12 cellular contexts compared by ENCODE assay signal in the genomic region with DNA sequence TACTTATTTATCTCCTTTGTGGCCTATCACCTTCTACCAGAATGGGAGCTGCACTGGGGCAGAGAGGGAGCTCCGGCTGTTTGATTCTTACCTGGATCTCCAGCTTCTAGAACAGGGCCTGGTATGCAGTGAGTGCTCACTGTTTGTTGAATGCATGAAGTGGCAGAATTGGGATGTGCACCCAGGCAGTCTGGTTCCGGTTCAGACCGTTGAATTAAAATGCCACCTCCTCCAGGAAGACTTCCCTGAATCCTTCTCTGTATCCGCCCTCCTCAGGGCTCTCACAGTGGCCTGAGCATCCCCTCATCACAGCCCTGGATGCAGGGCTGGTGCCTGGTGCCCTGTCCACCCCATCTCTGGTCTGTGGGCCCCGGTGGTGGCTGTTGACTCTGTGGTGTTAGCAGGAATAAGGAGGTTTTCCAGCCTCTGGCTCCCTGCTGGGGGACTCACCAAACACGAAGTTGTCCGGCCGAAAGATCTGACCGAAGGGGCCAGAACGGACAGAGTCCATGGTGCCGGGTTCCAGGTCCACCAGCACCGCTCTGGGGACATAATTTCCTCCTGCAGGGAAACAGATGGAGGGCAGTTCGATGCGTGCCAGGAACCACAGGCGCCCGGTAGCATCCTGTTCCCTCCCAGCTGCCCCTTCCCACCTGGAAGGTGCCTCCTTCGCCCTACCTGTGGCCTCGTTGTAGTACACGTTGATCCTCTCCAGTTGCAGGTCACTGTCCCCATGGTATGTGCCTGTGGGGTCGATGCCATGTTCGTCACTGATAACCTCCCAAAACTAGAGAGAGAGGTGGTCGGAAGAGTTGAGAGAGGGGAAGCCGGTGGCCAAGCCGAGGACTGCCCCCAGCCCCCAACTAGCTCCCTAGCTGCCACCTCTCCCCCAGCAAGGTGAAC. TPM values are rescaled to one million over a fixed set of nuclear protein-coding genes. Genes with fewer than 3 reads are reported as not detected.
DNase-seq lines count a peak whose midpoint lies in the region; ATAC-seq and TF ChIP-seq lines count a peak whose summit lies in the region.
"Had no signal": no experiment of that assay in that cellular context is flagged by ENCODE, and none has a peak within 500 bp of the region (broad histone marks: within the 10 kb centered on the region; RNA-seq: fewer than 3 reads in every experiment).

No MANE protein-coding gene starts in this region.

- H3K27ac ChIP-seq in stomach = no peak overlapping the region

- TF ChIP-seq CTCF in stomach (IDR thresholded peaks at IDR 0.05) = no peak

- no peaks in the 10 kb centered on the region for H3K36me3 Mint-ChIP-seq in activated naive CD4-positive, alpha-beta T cell treated with anti-CD3 and anti-CD28 coated beads, Interleukin-2, amount 10 ng/mL, durations not matched to agents 7 days and 5 days
- no peaks in the 10 kb centered on the region for H3K36me3 Mint-ChIP-seq in activated CD4-positive, alpha-beta memory T cell treated with anti-CD3 and anti-CD28 coated beads, Interleukin-2, amount 10 ng/mL, durations not matched to agents 7 days and 5 days (ENCODE audit: low read depth)

- peaks cover 17 to 59% (median 27%) of the 10 kb centered on the region in 3 donors for H3K27me3 ChIP-seq in stomach

- H3K4me3 ChIP-seq in iPS-11a (ENCODE audit: low read depth, low read length) (peak overlapping the region; percentile 41), stomach (peak overlapping the region in 3 of 4 donors; percentile 43 to 54 (median 48))

- ATAC-seq in GM18907 (IDR thresholded peaks at IDR 0.05; ENCODE audit: unreplicated experiment) (no peak), HG03571 (IDR thresholded peaks at IDR 0.05; ENCODE audit: unreplicated experiment) (no peak)

- peaks cover 55% of the 10 kb centered on the region for H3K27me3 Mint-ChIP-seq in activated naive CD4-positive, alpha-beta T cell treated with anti-CD3 and anti-CD28 coated beads, Interleukin-2, amount 10 ng/mL, durations not matched to agents 7 days and 5 days
- peaks cover 15% of the 10 kb centered on the region for H3K27me3 Mint-ChIP-seq in activated CD4-positive, alpha-beta memory T cell treated with anti-CD3 and anti-CD28 coated beads, Interleukin-2, amount 10 ng/mL, durations not matched to agents 7 days and 5 days

- POLR2A ChIA-PET in activated CD4-positive, alpha-beta memory T cell treated with anti-CD3 and anti-CD28 coated beads, Interleukin-2, amount 10 ng/mL, durations not matched to agents 7 days and 5 days (lab: Charles Lee) = interaction anchor here (4.3 kb wide), 1 partner anchor 20 kb away, joined by 23 read pairs; the partner anchor contains the start of gene DENND1C

- H3K4me3 Mint-ChIP-seq in activated naive CD4-positive, alpha-beta T cell treated with anti-CD3 and anti-CD28 coated beads, Interleukin-2, amount 10 ng/mL, durations not matched to agents 7 days and 5 days = peak overlapping the region; percentile 61
- H3K4me3 Mint-ChIP-seq in activated CD4-positive, alpha-beta memory T cell treated with anti-CD3 and anti-CD28 coated beads, Interleukin-2, amount 10 ng/mL, durations not matched to agents 7 days and 5 days = peak overlapping the region; percentile 58

- CTCF ChIA-PET in activated naive CD4-positive, alpha-beta T cell treated with anti-CD3 and anti-CD28 coated beads, Interleukin-2, amount 10 ng/mL, durations not matched to agents 7 days and 5 days (lab: Charles Lee) = interaction anchor here (0.6 kb wide), 1 partner anchor 442 kb away, joined by 3 read pairs; no protein-coding TSS in a partner anchor
- CTCF ChIA-PET in activated CD4-positive, alpha-beta memory T cell treated with anti-CD3 and anti-CD28 coated beads, Interleukin-2, amount 10 ng/mL, durations not matched to agents 7 days and 5 days (lab: Charles Lee) = interaction anchor here (1.4 kb wide), 1 partner anchor 20 kb away, joined by 4 read pairs; the partner anchor contains the start of gene DENND1C

- intact Hi-C loops in stomach (cut with DNase I; ENCODE audit: low total_unique reads) = no loop called here

- TF ChIP-seq POLR2A in stomach (IDR thresholded peaks at IDR 0.05) = no peak

- H3K27ac Mint-ChIP-seq in activated naive CD4-positive, alpha-beta T cell treated with anti-CD3 and anti-CD28 coated beads, Interleukin-2, amount 10 ng/mL, durations not matched to agents 7 days and 5 days = no peak overlapping the region
- H3K27ac Mint-ChIP-seq in activated CD4-positive, alpha-beta memory T cell treated with anti-CD3 and anti-CD28 coated beads, Interleukin-2, amount 10 ng/mL, durations not matched to agents 7 days and 5 days = no peak overlapping the region

- H3K9me3 Mint-ChIP-seq in activated naive CD4-positive, alpha-beta T cell treated with anti-CD3 and anti-CD28 coated beads, Interleukin-2, amount 10 ng/mL, durations not matched to agents 7 days and 5 days = no peaks in the 10 kb centered on the region
- H3K9me3 Mint-ChIP-seq in activated CD4-positive, alpha-beta memory T cell treated with anti-CD3 and anti-CD28 coated beads, Interleukin-2, amount 10 ng/mL, durations not matched to agents 7 days and 5 days = no peaks in the 10 kb centered on the region

- TF ChIP-seq EP300 in stomach (IDR thresholded peaks at IDR 0.05) = no peak

- H3K36me3 ChIP-seq in stomach = no peaks in the 10 kb centered on the region

- WGBS in stomach, 5 donors = 58 to 65% (median 61%) methylated on average over 23 to 24 of the region's 24 CpGs

- H3K4me1 Mint-ChIP-seq in activated naive CD4-positive, alpha-beta T cell treated with anti-CD3 and anti-CD28 coated beads, Interleukin-2, amount 10 ng/mL, durations not matched to agents 7 days and 5 days = peaks cover 28% of the 10 kb centered on the region
- H3K4me1 Mint-ChIP-seq in activated CD4-positive, alpha-beta memory T cell treated with anti-CD3 and anti-CD28 coated beads, Interleukin-2, amount 10 ng/mL, durations not matched to agents 7 days and 5 days = peaks cover 34% of the 10 kb centered on the region

- peaks cover 9 to 13% (median 13%) of the 10 kb centered on the region in 4 donors for H3K4me1 ChIP-seq in stomach

- no peak for DNase-seq in activated naive CD4-positive, alpha-beta T cell treated with anti-CD3 and anti-CD28 coated beads, Interleukin-2, amount 10 ng/mL, durations not matched to agents 7 days and 5 days
- DNase-seq in activated naive CD4-positive, alpha-beta T cell treated with anti-CD3 and anti-CD28 coated beads, Interleukin-2, amount 50 U/mL, for 16 hours = no peak
- no peak for DNase-seq in activated CD4-positive, alpha-beta memory T cell treated with anti-CD3 and anti-CD28 coated beads, Interleukin-2, amount 10 ng/mL, durations not matched to agents 7 days and 5 days
- DNase-seq in stomach (no peak), DMS153 treated with DMSO at 0.1 percent for 48 hours (lab: John Stamatoyannopoulos, UW; ENCODE audit: unreplicated experiment) (no peak)
- DNase-seq: AML-193, NCI-H2107 had no signal

- H3K9me3 ChIP-seq in stomach = no peaks in the 10 kb centered on the region
- H3K9me3 ChIP-seq: SK-N-SH had no signal

RNA-seq across cellular contexts. Expression of gene TUBB4A, which starts 1.0 kb away (rescaled TPM):
- total RNA-seq in activated CD4-positive, alpha-beta memory T cell treated with anti-CD3 and anti-CD28 coated beads, Interleukin-2, amount 10 ng/mL, durations not matched to agents 7 days and 5 days = 1 to 10 TPM; 2.5 to 3.0 TPM
- total RNA-seq in stomach = 1 to 10 TPM in 2 of 5 donors, under 1 TPM in 1, not detected in 2; 0.89 to 3.9 (median 1.1) TPM
- under 1 TPM in 2 of 3 donors, not detected in 1; 0.76 to 0.85 TPM for polyA plus RNA-seq in stomach

RNA-seq across cellular contexts. Expression of gene DENND1C, which starts 19.5 kb away (rescaled TPM):
- total RNA-seq in activated CD4-positive, alpha-beta memory T cell treated with anti-CD3 and anti-CD28 coated beads, Interleukin-2, amount 10 ng/mL, durations not matched to agents 7 days and 5 days = 100 to 1,000 TPM in 1 of 2 experiments, 10 to 100 TPM in 1; 97.2 to 101 TPM
- 10 to 100 TPM in 1 of 5 donors, 1 to 10 TPM in 2, under 1 TPM in 2; 0.45 to 15.2 (median 1.1) TPM for total RNA-seq in stomach
- polyA plus RNA-seq in stomach = 1 to 10 TPM; 2.5 to 3.1 (median 2.9) TPM

RNA-seq across cellular contexts. Expression of gene TNFSF9, which starts 29.7 kb away (rescaled TPM):
- 1 to 10 TPM; 5.7 to 5.8 TPM for total RNA-seq in activated CD4-positive, alpha-beta memory T cell treated with anti-CD3 and anti-CD28 coated beads, Interleukin-2, amount 10 ng/mL, durations not matched to agents 7 days and 5 days
- not detected for total RNA-seq in stomach
- polyA plus RNA-seq in stomach = under 1 TPM in 1 of 3 donors, not detected in 2; 0.85 TPM

RNA-seq across cellular contexts. Expression of gene CRB3, which starts 37.0 kb away (rescaled TPM):
- under 1 TPM; 0.63 to 0.93 TPM for total RNA-seq in activated CD4-positive, alpha-beta memory T cell treated with anti-CD3 and anti-CD28 coated beads, Interleukin-2, amount 10 ng/mL, durations not matched to agents 7 days and 5 days
- total RNA-seq in stomach = 100 to 1,000 TPM in 1 of 5 donors, 10 to 100 TPM in 3, 1 to 10 TPM in 1; 7.6 to 203 (median 46.1) TPM
- 10 to 100 TPM; 34.3 to 66.6 (median 51.9) TPM for polyA plus RNA-seq in stomach
- total RNA-seq: mesenteric fat pad had no signal
- polyA plus RNA-seq: SK-N-SH had no signal

RNA-seq across cellular contexts. Expression of gene SLC25A23, which starts 41.5 kb away (rescaled TPM):
- total RNA-seq in activated CD4-positive, alpha-beta memory T cell treated with anti-CD3 and anti-CD28 coated beads, Interleukin-2, amount 10 ng/mL, durations not matched to agents 7 days and 5 days = 10 to 100 TPM; 30.0 to 35.7 TPM
- 100 to 1,000 TPM in 1 of 5 donors, 10 to 100 TPM in 4; 20.7 to 191 (median 60.1) TPM for total RNA-seq in stomach
- 10 to 100 TPM; 30.8 to 42.5 (median 34.2) TPM for polyA plus RNA-seq in stomach

Comparison
In these comparisons a context has a peak if more than half of its experiments do, and no peak if none do; other contexts are left out.
1. RNA of gene DENND1C, which starts 19.5 kb away (total RNA-seq): 97.2 to 101 TPM in activated CD4-positive, alpha-beta memory T cell treated with anti-CD3 and anti-CD28 coated beads, Interleukin-2, amount 10 ng/mL, durations not matched to agents 7 days and 5 days; 0.45 to 15.2 TPM in stomach; every median in the first group is over 4 times any median in the second.
2. RNA of gene TNFSF9, which starts 29.7 kb away (total RNA-seq): 5.7 to 5.8 TPM in activated CD4-positive, alpha-beta memory T cell treated with anti-CD3 and anti-CD28 coated beads, Interleukin-2, amount 10 ng/mL, durations not matched to agents 7 days and 5 days; not detected in stomach; every median in the first group is over 4 times any median in the second.